ENCODE assay signal across 8 cellular contexts in the genomic region with DNA sequence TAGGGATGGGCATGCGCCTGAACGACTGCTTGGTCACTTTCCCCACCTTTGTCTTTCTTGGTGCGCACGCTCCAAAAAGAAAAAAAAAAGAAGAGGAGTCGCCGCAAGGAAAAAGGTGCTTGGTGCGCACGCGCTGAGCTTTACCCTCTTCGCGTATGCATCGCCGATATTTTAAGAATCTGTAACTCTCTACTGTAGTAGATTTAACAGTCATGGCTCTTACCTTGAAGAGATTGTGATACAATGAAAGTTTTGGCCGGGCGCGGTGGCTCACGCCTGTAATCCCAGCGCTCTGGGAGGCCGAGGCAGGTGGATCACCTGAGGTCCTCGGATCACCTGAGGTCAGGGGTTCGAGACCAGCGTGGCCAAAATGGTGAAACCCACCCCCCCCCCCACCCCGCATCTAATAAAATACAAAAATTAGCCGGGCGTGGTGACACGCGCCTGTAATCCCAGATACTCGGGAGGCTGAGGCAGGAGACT. TPM values are rescaled to one million over a fixed set of nuclear protein-coding genes. Genes with fewer than 3 reads are reported as not detected.
DNase-seq lines count a peak whose midpoint lies in the region; ATAC-seq and TF ChIP-seq lines count a peak whose summit lies in the region.

No MANE protein-coding gene starts in this region.

- no peaks in the 10 kb centered on the region for H3F3A ChIP-seq in PC-9 (ENCODE audit: insufficient read depth, low read depth)

- H3K27ac Mint-ChIP-seq in Calu3 (ENCODE audit: unreplicated experiment) (peak overlapping the region; percentile 79), endothelial cell (ENCODE audit: unreplicated experiment) (peak overlapping the region; percentile 82)

- peak overlapping the region; percentile 71 for H3K4me2 ChIP-seq in PC-9

- TF ChIP-seq CTCF in Calu3 (IDR thresholded peaks at IDR 0.05; ENCODE audit: unreplicated experiment) (no peak), PC-9 (conservative IDR thresholded peaks at IDR 0.05) (no peak), endothelial cell (IDR thresholded peaks at IDR 0.05; ENCODE audit: unreplicated experiment) (no peak), ovary (IDR thresholded peaks at IDR 0.05) (no peak), GM10266 (IDR thresholded peaks at IDR 0.05; ENCODE audit: control insufficient read depth, insufficient read depth, low read depth, missing control alignments) (no peak)

- 5 to 8% (median 7%) methylated on average over 28 of the region's 28 CpGs for WGBS in ovary, 3 donors

- H3K27me3 ChIP-seq in PC-9 (ENCODE audit: insufficient read depth, low read depth) (no peaks in the 10 kb centered on the region), ovary (no peaks in the 10 kb centered on the region)

- BruUV-seq in Calu3 (replicated peaks; lab: Mats Ljungman, UMichigan) (no TSS peak), PC-9 (replicated peaks; lab: Mats Ljungman, UMichigan) (TSS peak; percentile 67)

- H3K27ac ChIP-seq in PC-9 (peak overlapping the region; percentile 73), ovary (peak overlapping the region; percentile 26 to 85)

- no peak for TF ChIP-seq POLR2A in ovary (IDR thresholded peaks at IDR 0.05)

- H3K9me2 ChIP-seq in PC-9 (ENCODE audit: insufficient read depth) = no peaks in the 10 kb centered on the region

- no peak for ATAC-seq in HG02840 (IDR thresholded peaks at IDR 0.05; ENCODE audit: low FRiP score, unreplicated experiment)

- H3K36me3 Mint-ChIP-seq in Calu3 (ENCODE audit: insufficient read depth, unreplicated experiment) = peaks cover 25% of the 10 kb centered on the region
- peaks cover 4% of the 10 kb centered on the region for H3K36me3 Mint-ChIP-seq in endothelial cell (ENCODE audit: low read depth, unreplicated experiment)

- H3K4me3 Mint-ChIP-seq in Calu3 (ENCODE audit: low read depth, unreplicated experiment) (peak overlapping the region; percentile 78), endothelial cell (ENCODE audit: unreplicated experiment) (peak overlapping the region; percentile 88)

- H2AFZ ChIP-seq in PC-9 = peak overlapping the region; percentile 71; the same call in 1 of the 2 replicates

- no peaks in the 10 kb centered on the region; the same call in 1 of the 2 replicates for H4K20me1 ChIP-seq in PC-9 (ENCODE audit: insufficient read depth)

- H3K4me3 ChIP-seq in PC-9 = peak overlapping the region; percentile 55
- H3K4me3 ChIP-seq in ovary = peak overlapping the region; percentile 41

- CTCF ChIA-PET in Calu3 (lab: Charles Lee) (interaction anchor here (0.6 to 1.4 kb wide), 7 partner anchors 12 to 401 kb away, joined by 3 to 5 read pairs (median 3); partner anchors contain the start of genes ATP1B2, CD68, SAT2 and TMEM256), PC-9 (lab: Charles Lee) (interaction anchor here (0.6 to 1.3 kb wide), 9 partner anchors 35 to 705 kb away, joined by 3 to 9 read pairs (median 6); partner anchors contain the start of gene TP53)

- H3K9me3 Mint-ChIP-seq in Calu3 (ENCODE audit: low read depth, unreplicated experiment) (no peaks in the 10 kb centered on the region), endothelial cell (ENCODE audit: unreplicated experiment) (no peaks in the 10 kb centered on the region)

- no peak for DNase-seq in Calu3
- DNase-seq in PC-9 = no peak
- DNase-seq in endothelial cell (ENCODE audit: low spot score) = no peak
- no peak for DNase-seq in ovary
- no peak for DNase-seq in GM10266 (ENCODE audit: extremely low spot score)
- no peak for DNase-seq in SHP77 treated with DMSO at 0.1 percent for 48 hours (lab: John Stamatoyannopoulos, UW)
- no peak for DNase-seq in activated CD4-positive, alpha-beta T cell treated with anti-CD3 and anti-CD28 coated beads for 1 hour

- POLR2A ChIA-PET in PC-9 (lab: Charles Lee; ENCODE audit: unreplicated experiment) = interaction anchor here (0.5 to 1.4 kb wide), 17 partner anchors 9 to 575 kb away, joined by 3 to 22 read pairs (median 6); partner anchors contain the start of genes ALOX12B, MPDU1, PLSCR3 and SAT2

- H3K79me2 ChIP-seq in PC-9 (ENCODE audit: low read depth) = peaks cover 40% of the 10 kb centered on the region

- no peaks in the 10 kb centered on the region for H3K9me3 ChIP-seq in PC-9 (ENCODE audit: insufficient read depth, low read depth)
- H3K9me3 ChIP-seq in ovary = no peaks in the 10 kb centered on the region

- H3K4me1 Mint-ChIP-seq in Calu3 (ENCODE audit: low read depth, unreplicated experiment) (peaks cover 23% of the 10 kb centered on the region), endothelial cell (ENCODE audit: unreplicated experiment) (peaks cover 28% of the 10 kb centered on the region)

- H3K36me3 ChIP-seq in PC-9 (ENCODE audit: low read depth) = no peaks in the 10 kb centered on the region
- no peaks in the 10 kb centered on the region for H3K36me3 ChIP-seq in ovary

- H3K4me1 ChIP-seq in PC-9 (replicated peaks; ENCODE audit: insufficient read depth) = peaks cover 22% of the 10 kb centered on the region
- peaks cover 15% of the 10 kb centered on the region for H3K4me1 ChIP-seq in ovary (ENCODE audit: insufficient read depth)

- intact Hi-C loops in Calu3 (cut with micrococcal nuclease; ENCODE audit: unreplicated experiment) (no loop called here), PC-9 (cut with micrococcal nuclease; ENCODE audit: unreplicated experiment) (loop anchor here (1.0 to 2.0 kb wide), 3 partner anchors 25 to 71 kb away; partner anchors contain the start of gene SOX15), ovary (cut with DNase I) (no loop called here)

- no peak for TF ChIP-seq EP300 in ovary (IDR thresholded peaks at IDR 0.05)

- H3K27me3 Mint-ChIP-seq in Calu3 (ENCODE audit: unreplicated experiment) (no peaks in the 10 kb centered on the region), endothelial cell (ENCODE audit: unreplicated experiment) (no peaks in the 10 kb centered on the region)

RNA-seq across cellular contexts. Expression of gene FXR2, which starts 0.6 kb away (rescaled TPM):
- total RNA-seq in Calu3 (2022) (30.3 and 30.9 TPM in 2 replicates), PC-9 (2021) (61.5 and 63.7 TPM in 2 replicates), endothelial cell (ENCODE audit: unreplicated experiment) (37.9 TPM), ovary (10 to 100 TPM; 13.8 to 32.3 (median 24.2) TPM)
- polyA plus RNA-seq in ovary = 10 to 100 TPM; 26.6 to 36.1 TPM

RNA-seq across cellular contexts. Expression of gene SAT2, which starts 12.3 kb away (rescaled TPM):
- total RNA-seq in Calu3 (2022) = 15.9 and 16.6 TPM in 2 replicates
- 52.0 and 68.7 TPM in 2 replicates for total RNA-seq in PC-9 (2021)
- 100 TPM for total RNA-seq in endothelial cell (ENCODE audit: unreplicated experiment)
- total RNA-seq in ovary = 100 to 1,000 TPM in 6 of 7 donors, 10 to 100 TPM in 1; 89.5 to 195 (median 145) TPM
- polyA plus RNA-seq in ovary = 100 to 1,000 TPM; 133 to 235 TPM

RNA-seq across cellular contexts. Expression of gene SHBG, which starts 14.6 kb away (rescaled TPM):
- 0.39 TPM in 1 of 2 replicates, not detected in the other for total RNA-seq in Calu3 (2022)
- total RNA-seq in PC-9 (2021) = 0.52 and 1.0 TPM in 2 replicates
- total RNA-seq in endothelial cell (ENCODE audit: unreplicated experiment) = 0.95 TPM
- total RNA-seq in ovary = 1 to 10 TPM in 4 of 7 donors, under 1 TPM in 3; 0.69 to 1.3 (median 1.1) TPM
- under 1 TPM; 0.63 to 0.67 TPM for polyA plus RNA-seq in ovary

RNA-seq across cellular contexts. Expression of gene SOX15, which starts 25.4 kb away (rescaled TPM):
- not detected in 2 replicates for total RNA-seq in Calu3 (2022)
- 80.9 and 124 TPM in 2 replicates for total RNA-seq in PC-9 (2021)
- 1.3 TPM for total RNA-seq in endothelial cell (ENCODE audit: unreplicated experiment)
- 10 to 100 TPM in 3 of 7 donors, 1 to 10 TPM in 4; 5.0 to 17.3 (median 9.6) TPM for total RNA-seq in ovary
- polyA plus RNA-seq in ovary = 10 to 100 TPM in 1 of 2 donors, 1 to 10 TPM in 1; 2.7 to 15.8 TPM

RNA-seq across cellular contexts. Expression of gene MPDU1, which starts 31.7 kb away (rescaled TPM):
- 34.6 and 36.3 TPM in 2 replicates for total RNA-seq in Calu3 (2022)
- total RNA-seq in PC-9 (2021) = 33.4 and 44.2 TPM in 2 replicates
- total RNA-seq in endothelial cell (ENCODE audit: unreplicated experiment) = 51.8 TPM
- total RNA-seq in ovary = 10 to 100 TPM; 13.0 to 60.1 (median 19.6) TPM
- polyA plus RNA-seq in ovary = 10 to 100 TPM; 26.2 to 87.9 TPM
